17 cellular contexts compared by ENCODE assay signal in genomic region chr1:203271962-203272632, GRCh38. TPM values are rescaled to one million over a fixed set of nuclear protein-coding genes. Genes with fewer than 3 reads are reported as not detected.
DNase-seq lines count a peak whose midpoint lies in the region; ATAC-seq and TF ChIP-seq lines count a peak whose summit lies in the region.
"Had no signal": no experiment of that assay in that cellular context is flagged by ENCODE, and none has a peak within 500 bp of the region (broad histone marks: within the 10 kb centered on the region; RNA-seq: fewer than 3 reads in every experiment).

No MANE protein-coding gene starts in this region.

- H3K36me3 Mint-ChIP-seq in T-helper 17 cell (ENCODE audit: low read depth) = no peaks in the 10 kb centered on the region
- H3K36me3 Mint-ChIP-seq: WTC11 had no signal

- peaks cover 21% of the 10 kb centered on the region for H3K4me1 Mint-ChIP-seq in T-helper 17 cell

- no peak overlapping the region for H2BK12ac ChIP-seq in neuronal stem cell (ENCODE audit: low read length)

- no peak overlapping the region for H4K5ac ChIP-seq in mesendoderm (ENCODE audit: low read length)

- H4K20me1 ChIP-seq in DOHH2 (ENCODE audit: control insufficient read depth, insufficient read depth, low read depth, low read length) = no peaks in the 10 kb centered on the region

- ATAC-seq in T-helper 17 cell = no peak
- no peak for ATAC-seq in HG02798 (IDR thresholded peaks at IDR 0.05; ENCODE audit: poor library complexity, unreplicated experiment)

- no peak overlapping the region for H3K4ac ChIP-seq in neuronal stem cell (ENCODE audit: low read length)
- no peak overlapping the region for H3K4ac ChIP-seq in mesendoderm (ENCODE audit: low read depth, low read length)

- H2AK5ac ChIP-seq in neuronal stem cell (ENCODE audit: low read depth, low read length) (peak overlapping the region; percentile 90), mesendoderm (ENCODE audit: low read length) (no peak overlapping the region)

- no peak for TF ChIP-seq CTCF in A673 (conservative IDR thresholded peaks at IDR 0.05; ENCODE audit: low read depth, low read length)
- no peak for TF ChIP-seq CTCF in DOHH2 (IDR thresholded peaks at IDR 0.05; ENCODE audit: low read depth, low read length, poor library complexity, severe bottlenecking)

- no peaks in the 10 kb centered on the region for H3K36me3 ChIP-seq in A673 (ENCODE audit: insufficient read depth, low read length, poor library complexity, severe bottlenecking)
- no peaks in the 10 kb centered on the region for H3K36me3 ChIP-seq in DOHH2 (ENCODE audit: control insufficient read depth, low read length)
- no peaks in the 10 kb centered on the region for H3K36me3 ChIP-seq in neuronal stem cell (replicated peaks in 1 of 2; ENCODE audit: control insufficient read depth in 2 of 2, insufficient read depth in 2 of 2, low read length in 2 of 2)
- H3K36me3 ChIP-seq in MG63 = no peaks in the 10 kb centered on the region
- no peaks in the 10 kb centered on the region for H3K36me3 ChIP-seq in mesendoderm (ENCODE audit: control insufficient read depth, insufficient read depth, low read length)
- H3K36me3 ChIP-seq: ascending aorta had no signal

- H3F3A ChIP-seq in DOHH2 (ENCODE audit: control insufficient read depth, insufficient read depth) = peaks cover 7% of the 10 kb centered on the region

- H3K27me3 ChIP-seq in A673 (replicated peaks; ENCODE audit: insufficient read depth, low read depth, low read length, poor library complexity) (no peaks in the 10 kb centered on the region), DOHH2 (ENCODE audit: control insufficient read depth, low read length) (no peaks in the 10 kb centered on the region), neuronal stem cell (ENCODE audit: control insufficient read depth in 3 of 3, insufficient read depth in 3 of 3, low read depth in 1 of 3, low read length in 3 of 3) (peaks cover 0 to 19% (median 0%) of the 10 kb centered on the region in 3 experiments), MG63 (no peaks in the 10 kb centered on the region; the same call in 1 of the 2 replicates), mesendoderm (ENCODE audit: insufficient read depth, low read length, poor library complexity) (no peaks in the 10 kb centered on the region)
- H3K27me3 ChIP-seq: ascending aorta had no signal

- no peak overlapping the region for H3K14ac ChIP-seq in neuronal stem cell (ENCODE audit: low read length)

- no peak overlapping the region for H4K8ac ChIP-seq in neuronal stem cell (ENCODE audit: low read depth, low read length)
- no peak overlapping the region for H4K8ac ChIP-seq in mesendoderm (ENCODE audit: low read depth, low read length)

- H2BK120ac ChIP-seq in neuronal stem cell (ENCODE audit: low read depth, low read length) (no peak overlapping the region), mesendoderm (ENCODE audit: low read depth, low read length) (no peak overlapping the region)

- no peaks in the 10 kb centered on the region for H3K27me3 Mint-ChIP-seq in T-helper 17 cell

- DNase-seq in A673 (ENCODE audit: low spot score) = peak; percentile 54
- no peak for DNase-seq in T-helper 17 cell
- no peak for DNase-seq in neuronal stem cell (ENCODE audit: low spot score)
- DNase-seq in GM03348 (ENCODE audit: low spot score) = no peak
- no peak for DNase-seq in MG63
- DNase-seq in mesendoderm = no peak
- DNase-seq: activated gamma-delta T cell treated with Interleukin-2 at 50 U/mL for 16 hours; erythroblast; NCI-H187 treated with DMSO at 0.1 percent for 48 hours; NCI-H774; stimulated activated naive CD4-positive, alpha-beta T cell treated with Interleukin-2 at 50 U/mL for 16 hours; T-helper 1 cell had no signal

- POLR2A ChIA-PET in A673 (lab: Charles Lee; ENCODE audit: low non-redundant PET) = no interaction called here

- H3K27ac Mint-ChIP-seq in T-helper 17 cell = peak overlapping the region; percentile 84
- H3K27ac Mint-ChIP-seq: WTC11 had no signal

- peak overlapping the region; percentile 13 for H2AFZ ChIP-seq in neuronal stem cell (ENCODE audit: low read length)

- H3K27ac ChIP-seq in A673 (ENCODE audit: low read depth, low read length, poor library complexity, severe bottlenecking) (peak overlapping the region; percentile 15), DOHH2 (ENCODE audit: low read depth, low read length) (no peak overlapping the region), neuronal stem cell (replicated peaks; ENCODE audit: low read length) (no peak overlapping the region), mesendoderm (ENCODE audit: low read depth, low read length) (no peak overlapping the region)

- no peaks in the 10 kb centered on the region for H3K9me2 ChIP-seq in DOHH2 (replicated peaks; ENCODE audit: control insufficient read depth, low read length)

- H3K23ac ChIP-seq in neuronal stem cell (ENCODE audit: low read depth, low read length, poor library complexity) (no peak overlapping the region), mesendoderm (ENCODE audit: low read length) (no peak overlapping the region)

- H3K9me3 ChIP-seq in A673 (ENCODE audit: low read depth, low read length, poor library complexity, severe bottlenecking) (no peaks in the 10 kb centered on the region), DOHH2 (ENCODE audit: control insufficient read depth, insufficient read depth, low read length) (no peaks in the 10 kb centered on the region), T-helper 17 cell (ENCODE audit: control insufficient read depth, low read length, poor library complexity, severe bottlenecking) (no peaks in the 10 kb centered on the region), neuronal stem cell (replicated peaks in 1 of 2; ENCODE audit: control insufficient read depth in 2 of 2, insufficient read depth in 1 of 2, low read depth in 1 of 2, low read length in 2 of 2) (no peaks in the 10 kb centered on the region), MG63 (no peaks in the 10 kb centered on the region)
- H3K9me3 ChIP-seq: ascending aorta had no signal

- H3K4me2 ChIP-seq in DOHH2 (ENCODE audit: low read length) (peak overlapping the region; percentile 77), neuronal stem cell (ENCODE audit: insufficient read depth, low read length, poor library complexity, severe bottlenecking) (no peak overlapping the region), mesendoderm (ENCODE audit: low read length) (no peak overlapping the region)

- H2BK15ac ChIP-seq in neuronal stem cell (ENCODE audit: low read length) = peak overlapping the region; percentile 62
- H2BK15ac ChIP-seq in mesendoderm (replicated peaks; ENCODE audit: low read depth) = no peak overlapping the region

- intact Hi-C loops in A673 (cut with micrococcal nuclease; ENCODE audit: unreplicated experiment) = loop anchor here (5.0 kb wide), 1 partner anchor 430 kb away; no protein-coding TSS in a partner anchor

- no TSS peak for BruUV-seq in A673 (replicated peaks; lab: Mats Ljungman, UMichigan)

- H3K9ac ChIP-seq in neuronal stem cell (ENCODE audit: low read depth, low read length, poor library complexity) (no peak overlapping the region), mesendoderm (ENCODE audit: low read length) (no peak overlapping the region)

- H3K18ac ChIP-seq in neuronal stem cell (ENCODE audit: low read length) (peak overlapping the region; percentile 5), mesendoderm (ENCODE audit: low read length) (no peak overlapping the region)

- CTCF ChIA-PET in A673 (lab: Charles Lee) = interaction anchor here (0.6 to 1.4 kb wide), 2 partner anchors 68 to 603 kb away, joined by 3 to 5 read pairs; no protein-coding TSS in a partner anchor

- no peak overlapping the region for H3K4me3 Mint-ChIP-seq in T-helper 17 cell

- no peak overlapping the region for H3K56ac ChIP-seq in mesendoderm (ENCODE audit: low read length)

- H3K4me3 ChIP-seq in A673 (ENCODE audit: low read depth, low read length, poor library complexity, severe bottlenecking) = no peak overlapping the region
- H3K4me3 ChIP-seq in DOHH2 (ENCODE audit: low read length) = no peak overlapping the region
- no peak overlapping the region for H3K4me3 ChIP-seq in neuronal stem cell (ENCODE audit: low read length in 2 of 2)
- no peak overlapping the region for H3K4me3 ChIP-seq in MG63
- no peak overlapping the region for H3K4me3 ChIP-seq in mesendoderm (ENCODE audit: low read length)
- H3K4me3 ChIP-seq: ascending aorta, smooth muscle cell had no signal

- H4K91ac ChIP-seq in neuronal stem cell (ENCODE audit: low read depth, low read length, poor library complexity) = no peak overlapping the region

- H3K79me1 ChIP-seq in neuronal stem cell (ENCODE audit: low read depth, low read length) (no peaks in the 10 kb centered on the region), mesendoderm (ENCODE audit: low read length) (no peaks in the 10 kb centered on the region)

- H3K4me1 ChIP-seq in A673 (ENCODE audit: insufficient read depth, low read length, poor library complexity, severe bottlenecking) (peaks cover 31% of the 10 kb centered on the region), DOHH2 (ENCODE audit: control insufficient read depth, low read length) (peaks cover 83% of the 10 kb centered on the region), neuronal stem cell (ENCODE audit: control insufficient read depth in 2 of 2, insufficient read depth in 1 of 2, low read depth in 1 of 2, low read length in 2 of 2) (peaks cover 13 to 20% of the 10 kb centered on the region in 2 donors), mesendoderm (ENCODE audit: control insufficient read depth, low read depth, low read length) (no peaks in the 10 kb centered on the region)

- no CpG with 5 or more reads among the region's 6 CpGs for whole genome bisulfite sequencing in neuronal stem cell (ENCODE audit: extremely low coverage in 2 of 2, insufficient read length in 2 of 2, insufficient replicate concordance in 1 of 2), 2 donors
- no CpG with 5 or more reads among the region's 6 CpGs for WGBS in mesendoderm (ENCODE audit: extremely low coverage, insufficient coverage, low lambda C conversion rate)

- 0 out of 2 replicates have a peak, but pooled peaks cover 6% of the 10 kb centered on the region for H3K79me2 ChIP-seq in DOHH2 (ENCODE audit: control insufficient read depth, low read length)
- no peaks in the 10 kb centered on the region for H3K79me2 ChIP-seq in mesendoderm (ENCODE audit: control insufficient read depth, insufficient read depth, low read length)

- H2BK5ac ChIP-seq in neuronal stem cell (ENCODE audit: low read length) (no peak overlapping the region), mesendoderm (ENCODE audit: low read length) (no peak overlapping the region)

RNA-seq across cellular contexts. Expression of gene BTG2, which starts 33.2 kb away (rescaled TPM):
- 8.5 and 9.3 TPM in 2 replicates for total RNA-seq in A673 (2021)
- total RNA-seq in T-helper 17 cell = 100 to 1,000 TPM; 584 to 606 TPM
- polyA plus RNA-seq in neuronal stem cell (2013, experiment 1 of 2) = 59.9 TPM
- 59.9 TPM for polyA plus RNA-seq in neuronal stem cell (2013, experiment 2 of 2)
- 0.10 and 2.0 TPM in 2 replicates for total RNA-seq in MG63 (2014; rRNA removed; shearing (Covaris generic); ENCODE audit: low replicate concordance)
- polyA plus RNA-seq in mesendoderm (2013, experiment 1 of 2) = 4.1 TPM
- polyA plus RNA-seq in mesendoderm (2013, experiment 2 of 2) = 3.9 TPM

RNA-seq across cellular contexts. Expression of gene CHIT1, which starts 42.6 kb away (rescaled TPM):
- not detected in 2 replicates for total RNA-seq in A673 (2021)
- total RNA-seq in T-helper 17 cell = 1 to 10 TPM in 1 of 2 donors, under 1 TPM in 1; 0.13 to 1.0 TPM
- 0.04 TPM for polyA plus RNA-seq in neuronal stem cell (2013, experiment 1 of 2)
- not detected for polyA plus RNA-seq in neuronal stem cell (2013, experiment 2 of 2)
- not detected in 2 replicates for total RNA-seq in MG63 (2014; rRNA removed; shearing (Covaris generic); ENCODE audit: low replicate concordance)
- polyA plus RNA-seq in mesendoderm (2013, experiment 1 of 2) = not detected
- polyA plus RNA-seq in mesendoderm (2013, experiment 2 of 2) = not detected
- total RNA-seq: ascending aorta, smooth muscle cell had no signal
- polyA plus RNA-seq: smooth muscle cell had no signal

Comparison
In these comparisons a context has a peak if more than half of its experiments do, and no peak if none do; other contexts are left out.
1. RNA of gene BTG2, which starts 33.2 kb away (total RNA-seq): 584 to 606 TPM in T-helper 17 cell; 8.5 to 9.3 TPM in A673 and 0.10 to 2.0 TPM in MG63; every median in the first group is over 10 times any median in the second.